ENCODE assay signal across 17 cellular contexts in the genomic region with DNA sequence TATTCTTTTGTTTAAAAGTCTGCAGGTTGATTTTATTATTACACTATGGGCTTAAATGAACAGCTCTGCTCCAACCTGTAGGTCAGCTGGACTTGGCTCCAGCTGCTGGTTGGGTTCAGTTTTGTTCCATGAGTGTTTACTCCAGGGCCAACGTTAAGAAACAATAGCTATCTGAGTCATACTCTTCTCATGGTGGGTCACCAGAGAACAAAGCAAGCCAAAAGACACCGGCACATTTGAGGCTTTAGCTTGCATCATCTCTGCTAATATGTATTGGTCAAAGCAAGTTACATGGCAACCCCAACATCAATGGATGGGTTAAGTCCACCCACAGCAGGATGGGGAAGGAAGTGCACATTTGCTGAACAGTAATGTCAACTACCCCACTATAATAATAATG.
"Had no signal": no experiment of that assay in that cellular context is flagged by ENCODE, and none has a peak within 500 bp of the region (broad histone marks: within the 10 kb centered on the region; RNA-seq: fewer than 3 reads in every experiment).

No MANE protein-coding gene starts in this region.

- H3K4me1 Mint-ChIP-seq: activated CD4-positive, alpha-beta memory T cell treated with anti-CD3 and anti-CD28 coated beads, Interleukin-2, amount 10 ng/mL, durations not matched to agents 7 days and 5 days; activated naive CD8-positive, alpha-beta T cell treated with anti-CD3 and anti-CD28 coated beads for 36 hours; natural killer cell had no signal

- DNase-seq: activated CD4-positive, alpha-beta memory T cell treated with anti-CD3 and anti-CD28 coated beads, Interleukin-2, amount 10 ng/mL, durations not matched to agents 7 days and 5 days; activated gamma-delta T cell treated with Interleukin-2 at 50 U/mL for 16 hours; activated naive CD8-positive, alpha-beta T cell treated with anti-CD3 and anti-CD28 coated beads for 36 hours; activated T-cell treated with anti-CD3 and anti-CD28 coated beads, Interleukin-2, amount 50 U/mL, for 48 hours; esophagus squamous epithelium; islet precursor cell; mucosa of descending colon; natural killer cell; sigmoid colon; stimulated activated CD4-positive, alpha-beta T cell treated with anti-CD3 and anti-CD28 coated beads, Interleukin-4, amount 100 ng/mL, for 1 hour; T1000 had no signal

- H3K9me3 Mint-ChIP-seq: activated CD4-positive, alpha-beta memory T cell treated with anti-CD3 and anti-CD28 coated beads, Interleukin-2, amount 10 ng/mL, durations not matched to agents 7 days and 5 days; activated naive CD8-positive, alpha-beta T cell treated with anti-CD3 and anti-CD28 coated beads for 36 hours; natural killer cell had no signal

- H3K9me3 ChIP-seq: esophagus squamous epithelium, gastroesophageal sphincter, mucosa of descending colon, sigmoid colon, tibial nerve, vagina had no signal

- H3K27me3 Mint-ChIP-seq: activated naive CD8-positive, alpha-beta T cell treated with anti-CD3 and anti-CD28 coated beads for 36 hours; progenitor cell of endocrine pancreas had no signal

- H3K4me3 ChIP-seq: esophagus squamous epithelium, gastroesophageal sphincter, mucosa of descending colon, sigmoid colon, tibial nerve, vagina had no signal

- H3K27ac Mint-ChIP-seq: activated CD4-positive, alpha-beta memory T cell treated with anti-CD3 and anti-CD28 coated beads, Interleukin-2, amount 10 ng/mL, durations not matched to agents 7 days and 5 days; activated naive CD8-positive, alpha-beta T cell treated with anti-CD3 and anti-CD28 coated beads for 36 hours; natural killer cell; progenitor cell of endocrine pancreas had no signal

- H3K36me3 Mint-ChIP-seq: activated naive CD8-positive, alpha-beta T cell treated with anti-CD3 and anti-CD28 coated beads for 36 hours; natural killer cell had no signal

- H3K27ac ChIP-seq: esophagus squamous epithelium, gastroesophageal sphincter, sigmoid colon, tibial nerve, vagina, VCaP had no signal

- H3K4me1 ChIP-seq: esophagus squamous epithelium, gastroesophageal sphincter, sigmoid colon, tibial nerve, vagina had no signal

- ATAC-seq: gastroesophageal sphincter, left lobe of liver, mucosa of descending colon, natural killer cell had no signal

- H3K36me3 ChIP-seq: esophagus squamous epithelium, gastroesophageal sphincter, sigmoid colon, tibial nerve, vagina had no signal

- H3K4me3 Mint-ChIP-seq: activated CD4-positive, alpha-beta memory T cell treated with anti-CD3 and anti-CD28 coated beads, Interleukin-2, amount 10 ng/mL, durations not matched to agents 7 days and 5 days; activated naive CD8-positive, alpha-beta T cell treated with anti-CD3 and anti-CD28 coated beads for 36 hours; natural killer cell had no signal

- H3K27me3 ChIP-seq: sigmoid colon, tibial nerve, vagina had no signal
